In the genomic region with DNA sequence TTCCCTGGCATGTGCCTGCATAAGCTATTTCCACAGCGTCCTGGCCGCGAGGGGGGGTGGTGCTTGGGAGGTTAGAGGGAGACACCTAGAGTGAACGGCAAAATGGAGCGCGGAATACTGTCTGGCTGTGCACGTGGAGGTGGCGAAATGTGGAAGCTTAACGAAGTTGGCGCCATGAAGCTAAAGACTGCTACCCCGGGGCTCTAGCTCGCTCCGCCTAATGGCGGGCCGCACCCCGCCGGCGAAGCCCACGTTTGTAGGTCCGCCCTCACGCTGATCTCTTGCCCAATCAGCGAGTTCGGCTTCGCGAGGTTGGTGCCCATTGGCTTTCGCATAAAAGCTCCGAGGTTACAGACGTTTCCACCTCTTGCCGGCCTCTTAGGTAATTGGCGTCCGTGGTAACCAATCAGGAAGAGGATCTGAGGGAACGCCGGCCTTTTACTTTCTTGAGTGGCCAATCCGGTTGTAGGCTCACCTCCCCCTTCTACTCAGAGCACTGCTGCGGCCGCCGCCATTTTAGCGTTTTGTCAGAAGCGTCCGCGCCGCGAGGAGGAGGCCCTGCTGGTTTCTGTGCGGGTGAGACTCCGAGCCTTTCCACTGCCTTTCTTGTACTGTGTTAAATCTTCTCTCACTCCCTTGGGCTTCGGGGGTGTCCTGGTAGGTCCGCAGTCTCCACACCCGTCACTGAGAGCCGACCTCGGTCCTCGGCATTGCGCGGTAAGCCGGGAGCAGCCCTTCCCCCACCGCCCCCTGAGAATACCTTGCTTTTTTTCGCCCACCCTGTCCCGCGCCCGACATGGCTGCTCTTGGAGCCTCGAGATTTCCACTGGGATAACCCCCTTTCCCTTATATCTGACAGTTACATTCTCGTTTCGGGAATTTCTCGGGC, we compare ENCODE assay signal across 1 cellular context.
TF ChIP-seq lines count a peak whose summit lies in the region.

A gene with protein sequence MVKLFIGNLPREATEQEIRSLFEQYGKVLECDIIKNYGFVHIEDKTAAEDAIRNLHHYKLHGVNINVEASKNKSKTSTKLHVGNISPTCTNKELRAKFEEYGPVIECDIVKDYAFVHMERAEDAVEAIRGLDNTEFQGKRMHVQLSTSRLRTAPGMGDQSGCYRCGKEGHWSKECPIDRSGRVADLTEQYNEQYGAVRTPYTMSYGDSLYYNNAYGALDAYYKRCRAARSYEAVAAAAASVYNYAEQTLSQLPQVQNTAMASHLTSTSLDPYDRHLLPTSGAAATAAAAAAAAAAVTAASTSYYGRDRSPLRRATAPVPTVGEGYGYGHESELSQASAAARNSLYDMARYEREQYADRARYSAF (plus strand): TSS at position 527 of the 889 bp plus-strand sequence. CDS start 1,009 bp downstream, outside the sequence.

TF ChIP-seq in WTC11, 78 proteins besides CTCF, POLR2A, EP300 and RAD21 (continued from another document):
- TF ChIP-seq, protein P1, sequence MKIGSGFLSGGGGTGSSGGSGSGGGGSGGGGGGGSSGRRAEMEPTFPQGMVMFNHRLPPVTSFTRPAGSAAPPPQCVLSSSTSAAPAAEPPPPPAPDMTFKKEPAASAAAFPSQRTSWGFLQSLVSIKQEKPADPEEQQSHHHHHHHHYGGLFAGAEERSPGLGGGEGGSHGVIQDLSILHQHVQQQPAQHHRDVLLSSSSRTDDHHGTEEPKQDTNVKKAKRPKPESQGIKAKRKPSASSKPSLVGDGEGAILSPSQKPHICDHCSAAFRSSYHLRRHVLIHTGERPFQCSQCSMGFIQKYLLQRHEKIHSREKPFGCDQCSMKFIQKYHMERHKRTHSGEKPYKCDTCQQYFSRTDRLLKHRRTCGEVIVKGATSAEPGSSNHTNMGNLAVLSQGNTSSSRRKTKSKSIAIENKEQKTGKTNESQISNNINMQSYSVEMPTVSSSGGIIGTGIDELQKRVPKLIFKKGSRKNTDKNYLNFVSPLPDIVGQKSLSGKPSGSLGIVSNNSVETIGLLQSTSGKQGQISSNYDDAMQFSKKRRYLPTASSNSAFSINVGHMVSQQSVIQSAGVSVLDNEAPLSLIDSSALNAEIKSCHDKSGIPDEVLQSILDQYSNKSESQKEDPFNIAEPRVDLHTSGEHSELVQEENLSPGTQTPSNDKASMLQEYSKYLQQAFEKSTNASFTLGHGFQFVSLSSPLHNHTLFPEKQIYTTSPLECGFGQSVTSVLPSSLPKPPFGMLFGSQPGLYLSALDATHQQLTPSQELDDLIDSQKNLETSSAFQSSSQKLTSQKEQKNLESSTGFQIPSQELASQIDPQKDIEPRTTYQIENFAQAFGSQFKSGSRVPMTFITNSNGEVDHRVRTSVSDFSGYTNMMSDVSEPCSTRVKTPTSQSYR (CRISPR knock-in tag; IDR thresholded peaks at IDR 0.05) = 0 out of 2 replicates have a peak, but pooled peaks have one; percentile 24
- TF ChIP-seq, protein P2, sequence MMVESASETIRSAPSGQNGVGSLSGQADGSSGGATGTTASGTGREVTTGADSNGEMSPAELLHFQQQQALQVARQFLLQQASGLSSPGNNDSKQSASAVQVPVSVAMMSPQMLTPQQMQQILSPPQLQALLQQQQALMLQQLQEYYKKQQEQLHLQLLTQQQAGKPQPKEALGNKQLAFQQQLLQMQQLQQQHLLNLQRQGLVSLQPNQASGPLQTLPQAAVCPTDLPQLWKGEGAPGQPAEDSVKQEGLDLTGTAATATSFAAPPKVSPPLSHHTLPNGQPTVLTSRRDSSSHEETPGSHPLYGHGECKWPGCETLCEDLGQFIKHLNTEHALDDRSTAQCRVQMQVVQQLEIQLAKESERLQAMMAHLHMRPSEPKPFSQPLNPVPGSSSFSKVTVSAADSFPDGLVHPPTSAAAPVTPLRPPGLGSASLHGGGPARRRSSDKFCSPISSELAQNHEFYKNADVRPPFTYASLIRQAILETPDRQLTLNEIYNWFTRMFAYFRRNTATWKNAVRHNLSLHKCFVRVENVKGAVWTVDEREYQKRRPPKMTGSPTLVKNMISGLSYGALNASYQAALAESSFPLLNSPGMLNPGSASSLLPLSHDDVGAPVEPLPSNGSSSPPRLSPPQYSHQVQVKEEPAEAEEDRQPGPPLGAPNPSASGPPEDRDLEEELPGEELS (CRISPR knock-in tag; IDR thresholded peaks at IDR 0.05) = peak; percentile 68; the same call in 1 of the 2 replicates
- TF ChIP-seq, protein P3, sequence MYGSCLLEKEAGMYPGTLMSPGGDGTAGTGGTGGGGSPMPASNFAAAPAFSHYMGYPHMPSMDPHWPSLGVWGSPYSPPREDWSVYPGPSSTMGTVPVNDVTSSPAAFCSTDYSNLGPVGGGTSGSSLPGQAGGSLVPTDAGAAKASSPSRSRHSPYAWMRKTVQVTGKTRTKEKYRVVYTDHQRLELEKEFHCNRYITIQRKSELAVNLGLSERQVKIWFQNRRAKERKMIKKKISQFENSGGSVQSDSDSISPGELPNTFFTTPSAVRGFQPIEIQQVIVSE (CRISPR knock-in tag; IDR thresholded peaks at IDR 0.05; ENCODE audit: borderline replicate concordance) = no peak; the same call in 1 of the 2 replicates
